Comparison of ENCODE assay signal across 8 cellular contexts in genomic region chr17:74089869-74090464, GRCh38.
DNase-seq lines count a peak whose midpoint lies in the region; ATAC-seq and TF ChIP-seq lines count a peak whose summit lies in the region.

No MANE protein-coding gene starts in this region.

- H3K9me3 Mint-ChIP-seq in activated CD4-positive, alpha-beta memory T cell treated with anti-CD3 and anti-CD28 coated beads for 36 hours, result peaks cover 16% of the 10 kb centered on the region

- no peaks in the 10 kb centered on the region for H3K4me1 Mint-ChIP-seq in activated CD4-positive, alpha-beta memory T cell treated with anti-CD3 and anti-CD28 coated beads for 36 hours (ENCODE audit: low read depth)

- no peaks in the 10 kb centered on the region for H3K36me3 Mint-ChIP-seq in activated CD4-positive, alpha-beta memory T cell treated with anti-CD3 and anti-CD28 coated beads for 36 hours

- peak; percentile 59 for TF ChIP-seq CTCF in AG09309 (IDR thresholded peaks at IDR 0.05; ENCODE audit: control insufficient read depth, insufficient read depth, low read depth, low read length, missing control alignments)
- peak; percentile 98 for TF ChIP-seq CTCF in GM12873 (IDR thresholded peaks at IDR 0.05; ENCODE audit: insufficient read depth, low read depth, low read length, missing control alignments)

- DNase-seq in AG09309 (ENCODE audit: low read depth) (peak; percentile 13), NCI-H2196 treated with DMSO at 0.1 percent for 48 hours (lab: John Stamatoyannopoulos, UW; ENCODE audit: unreplicated experiment) (peak; percentile 23), head of caudate nucleus (peak in 40 of 42 donors; percentile 19 to 78 (median 54))
- peak; percentile 76 for DNase-seq in activated CD4-positive, alpha-beta memory T cell treated with anti-CD3 and anti-CD28 coated beads for 36 hours
- DNase-seq in stimulated activated CD4-positive, alpha-beta T cell treated with anti-CD3 and anti-CD28 coated beads, Interleukin-1b, Interleukin-23, amount 100 ng/mL, for 48 hours, result peak; percentile 72
- DNase-seq in central memory CD4-positive, alpha-beta T cell, result no peak

- ATAC-seq in GM19023 (IDR thresholded peaks at IDR 0.05; ENCODE audit: unreplicated experiment), result no peak

- H3K27me3 Mint-ChIP-seq in activated CD4-positive, alpha-beta memory T cell treated with anti-CD3 and anti-CD28 coated beads for 36 hours, result peaks cover 1% of the 10 kb centered on the region

- H3K4me3 Mint-ChIP-seq in activated CD4-positive, alpha-beta memory T cell treated with anti-CD3 and anti-CD28 coated beads for 36 hours, result no peak overlapping the region

- H3K27ac Mint-ChIP-seq in activated CD4-positive, alpha-beta memory T cell treated with anti-CD3 and anti-CD28 coated beads for 36 hours, result no peak overlapping the region

- CTCF ChIA-PET in activated CD4-positive, alpha-beta memory T cell treated with anti-CD3 and anti-CD28 coated beads for 36 hours (lab: Charles Lee), result interaction anchor here (0.7 to 2.6 kb wide), 14 partner anchors 11 to 436 kb away, joined by 3 to 15 read pairs (median 4); partner anchors contain the start of gene RPL38

- POLR2A ChIA-PET in activated CD4-positive, alpha-beta memory T cell treated with anti-CD3 and anti-CD28 coated beads for 36 hours (lab: Charles Lee), result no interaction called here

- intact Hi-C loops in activated CD4-positive, alpha-beta memory T cell treated with anti-CD3 and anti-CD28 coated beads for 36 hours (cut with micrococcal nuclease), result loop anchor here (5.0 to 10.0 kb wide), 2 partner anchors 85 to 107 kb away; no protein-coding TSS in a partner anchor
- intact Hi-C loops in head of caudate nucleus (cut with DNase I), result no loop called here

- H3K4me3 ChIP-seq in AG09309 (ENCODE audit: control insufficient read depth, low read depth, low read length), result no peak overlapping the region
